Comparison of ENCODE assay signal across 18 cellular contexts in genomic region chr1:174448964-174449363, GRCh38.
"Had no signal": no experiment of that assay in that cellular context is flagged by ENCODE, and none has a peak within 500 bp of the region (broad histone marks: within the 10 kb centered on the region; RNA-seq: fewer than 3 reads in every experiment).

No MANE protein-coding gene starts in this region.

- H3K27ac ChIP-seq: esophagus squamous epithelium, gastroesophageal sphincter, right atrium auricular region, SJSA1, suprapubic skin, WERI-Rb-1 had no signal

- H3K9me3 ChIP-seq: esophagus squamous epithelium, gastroesophageal sphincter, right atrium auricular region, SJSA1, suprapubic skin had no signal

- H3K36me3 ChIP-seq: esophagus squamous epithelium, gastroesophageal sphincter, right atrium auricular region, SJSA1, suprapubic skin, WERI-Rb-1 had no signal

- DNase-seq: activated CD4-positive, alpha-beta T cell treated with anti-CD3 and anti-CD28 coated beads for 4 hours; activated CD8-positive, alpha-beta T cell treated with anti-CD3 and anti-CD28 coated beads, Interleukin-2, amount 10 ng/mL, durations not matched to agents 7 days and 5 days; activated naive CD4-positive, alpha-beta T cell; esophagus squamous epithelium; naive B cell; posterior cingulate gyrus; stimulated activated CD4-positive, alpha-beta T cell treated with anti-CD3 and anti-CD28 coated beads, Interleukin-2, amount 100 ng/mL, for 24 hours; stimulated activated naive CD4-positive, alpha-beta T cell; T-helper 1 cell; WERI-Rb-1 had no signal

- ATAC-seq: activated CD8-positive, alpha-beta T cell treated with anti-CD3 and anti-CD28 coated beads, Interleukin-2, amount 10 ng/mL, durations not matched to agents 7 days and 5 days; gastroesophageal sphincter had no signal

- H3K4me3 ChIP-seq: esophagus squamous epithelium, gastroesophageal sphincter, lung, right atrium auricular region, SJSA1, suprapubic skin had no signal

- H3K27ac Mint-ChIP-seq: activated CD8-positive, alpha-beta T cell treated with anti-CD3 and anti-CD28 coated beads, Interleukin-2, amount 10 ng/mL, durations not matched to agents 7 days and 5 days; activated T-helper 1 cell treated with anti-CD3 and anti-CD28 coated beads, Interleukin-12 subunit alpha, Interleukin-12 subunit beta, Interleukin-2, Interleukin-4 antibody, amounts not matched to agents 30 ng/mL and 10 ng/mL and 1 ng/mL, durations not matched to agents 14 hours and 24 hours and 36 hours; brain; type B pancreatic cell had no signal

- H3K4me3 Mint-ChIP-seq: activated CD8-positive, alpha-beta T cell treated with anti-CD3 and anti-CD28 coated beads, Interleukin-2, amount 10 ng/mL, durations not matched to agents 7 days and 5 days; activated T-helper 1 cell treated with anti-CD3 and anti-CD28 coated beads, Interleukin-12 subunit alpha, Interleukin-12 subunit beta, Interleukin-2, Interleukin-4 antibody, amounts not matched to agents 30 ng/mL and 10 ng/mL and 1 ng/mL, durations not matched to agents 14 hours and 24 hours and 36 hours; brain; naive B cell; type B pancreatic cell had no signal

- H3K27me3 ChIP-seq: esophagus squamous epithelium, gastroesophageal sphincter, right atrium auricular region, SJSA1, suprapubic skin had no signal

- H3K4me1 ChIP-seq: SJSA1, suprapubic skin had no signal

- H3K27me3 Mint-ChIP-seq: brain, naive B cell, type B pancreatic cell had no signal

- H3K9me3 Mint-ChIP-seq: activated T-helper 1 cell treated with anti-CD3 and anti-CD28 coated beads, Interleukin-12 subunit alpha, Interleukin-12 subunit beta, Interleukin-2, Interleukin-4 antibody, amounts not matched to agents 30 ng/mL and 10 ng/mL and 1 ng/mL, durations not matched to agents 14 hours and 24 hours and 36 hours; naive B cell; type B pancreatic cell had no signal
